Comparison of ENCODE assay signal across 10 cellular contexts in the genomic region with DNA sequence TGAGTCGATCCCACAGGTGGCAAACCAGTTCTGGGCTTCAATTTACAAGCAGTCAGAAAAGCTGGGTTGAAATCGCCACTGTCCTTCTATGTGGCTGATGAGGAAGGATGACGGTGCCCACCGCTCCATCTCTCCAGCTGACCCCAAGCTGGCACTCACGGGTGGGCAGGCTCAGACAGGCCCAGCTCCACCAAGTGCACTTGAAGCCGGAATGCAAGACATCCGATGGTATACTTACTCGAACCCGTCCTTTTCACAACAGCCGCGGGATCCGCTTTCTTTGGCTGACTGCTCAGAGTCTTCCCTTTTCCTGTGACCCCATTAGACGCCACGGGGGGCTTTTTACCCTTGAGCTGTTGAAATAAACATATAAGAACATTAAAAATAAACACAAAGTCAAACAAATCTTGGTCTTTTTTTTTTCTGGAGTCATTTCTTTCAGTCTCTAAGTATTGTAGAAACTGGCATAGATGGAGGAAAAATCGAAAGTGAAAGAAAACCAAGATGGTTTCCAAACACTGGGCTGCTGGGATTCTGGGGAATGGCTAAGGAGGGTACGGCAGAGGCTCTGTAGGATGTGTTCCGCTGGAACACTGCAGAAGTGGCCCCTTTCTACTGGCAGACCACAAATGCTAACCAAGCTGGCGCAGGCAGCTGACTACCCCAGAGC.
A peak's percentile ranks its signal among the peaks of the same experiment; 100 is the strongest.
DNase-seq lines count a peak whose midpoint lies in the region; ATAC-seq, FAIRE-seq and TF ChIP-seq lines count a peak whose summit lies in the region.
"Had no signal": no experiment of that assay in that cellular context is flagged by ENCODE, and none has a peak within 500 bp of the region (broad histone marks: within the 10 kb centered on the region; RNA-seq: fewer than 3 reads in every experiment).

No MANE protein-coding gene starts in this region.

- H4K8ac ChIP-seq in IMR-90 (ENCODE audit: low read depth in 2 of 2, low read length in 2 of 2): peak overlapping the region; percentile 68 to 83
- H4K8ac ChIP-seq in H1 (ENCODE audit: extremely low read depth, insufficient read depth, low read length): no peak overlapping the region

- peak overlapping the region; percentile 50 for H3K4me3 ChIP-seq in ACC112 (ENCODE audit: low read depth, low read length)
- H3K4me3 ChIP-seq in IMR-90 (ENCODE audit: insufficient read depth, low read depth, low read length): peak overlapping the region; percentile 3; the same call in 1 of the 2 replicates
- H3K4me3 ChIP-seq in H1 (ENCODE audit: extremely low read depth in 1 of 4, insufficient read depth in 2 of 4, low read depth in 3 of 4, low read length in 4 of 4): no peak overlapping the region
- no peak overlapping the region for H3K4me3 ChIP-seq in neural cell (ENCODE audit: low read length)

- no peak for FAIRE-seq in H1 (lab: Jason Lieb, UNC)
- FAIRE-seq: keratinocyte had no signal

- H2BK12ac ChIP-seq in H1 (ENCODE audit: low read depth, low read length): no peak overlapping the region

- no peaks in the 10 kb centered on the region for H3K27me3 ChIP-seq in ACC112 (ENCODE audit: insufficient read depth, low read length)
- no peaks in the 10 kb centered on the region for H3K27me3 ChIP-seq in IMR-90 (ENCODE audit: control insufficient read depth, insufficient read depth, low read length)
- no peaks in the 10 kb centered on the region for H3K27me3 ChIP-seq in H1 (replicated peaks in 1 of 4; ENCODE audit: control insufficient read depth in 3 of 4, extremely low read depth in 1 of 4, insufficient read depth in 3 of 4, low read length in 3 of 4)
- H3K27me3 ChIP-seq in neural cell (ENCODE audit: insufficient read depth, low read depth, low read length): no peaks in the 10 kb centered on the region

- CTCF ChIA-PET in IMR-90 (lab: Yijun Ruan, JAX) (interaction anchor here (0.6 to 0.9 kb wide), 3 partner anchors 8 to 721 kb away, joined by 3 to 4 read pairs (median 3); no protein-coding TSS in a partner anchor), H1 (lab: Charles Lee; ENCODE audit: partially characterized antibody) (interaction anchor here (0.6 to 4.8 kb wide), 9 partner anchors 9 to 277 kb away, joined by 3 to 30 read pairs (median 6); no protein-coding TSS in a partner anchor)

- TF ChIP-seq RAD21 in IMR-90 (IDR thresholded peaks at IDR 0.05; ENCODE audit: low read length) (no peak), H1 (IDR thresholded peaks at IDR 0.05 in 1 of 2, conservative IDR thresholded peaks at IDR 0.05 in 1 of 2; ENCODE audit: low read depth in 2 of 2, low read length in 2 of 2) (no peak), neural cell (conservative IDR thresholded peaks at IDR 0.05) (no peak)

- H3K23me2 ChIP-seq in H1 (ENCODE audit: low read depth, low read length): no peaks in the 10 kb centered on the region

- H3K36me3 ChIP-seq in ACC112 (ENCODE audit: insufficient read depth, low read length) (peaks cover 41% of the 10 kb centered on the region), IMR-90 (ENCODE audit: control insufficient read depth, insufficient read depth, low read length) (peaks cover 61% of the 10 kb centered on the region), H1 (ENCODE audit: control insufficient read depth in 2 of 4, insufficient read depth in 4 of 4, low read length in 3 of 4) (peaks cover 0 to 12% (median 2%) of the 10 kb centered on the region in 4 experiments; a peak in 2 of 8 replicates), neural cell (ENCODE audit: insufficient read depth, low read length) (no peaks in the 10 kb centered on the region)

- intact Hi-C loops in IMR-90 (cut with micrococcal nuclease): no loop called here

- H3F3A ChIP-seq in neural cell (ENCODE audit: insufficient read depth, low read length, poor library complexity, severe bottlenecking): no peaks in the 10 kb centered on the region

- H3K9me3 ChIP-seq in IMR-90 (ENCODE audit: control insufficient read depth, insufficient read depth, low read length): no peaks in the 10 kb centered on the region
- no peaks in the 10 kb centered on the region for H3K9me3 ChIP-seq in H1 (ENCODE audit: insufficient read depth in 2 of 2, low read depth in 1 of 2, low read length in 1 of 2)
- no peaks in the 10 kb centered on the region for H3K9me3 ChIP-seq in neural cell (ENCODE audit: low read length)

- dilution Hi-C loops in IMR-90 (cut with HindIII; ENCODE audit: low sequenced_read_pairs, unreplicated experiment): no loop called here

- H3K14ac ChIP-seq in IMR-90 (replicated peaks; ENCODE audit: low read depth, low read length) (peak overlapping the region; percentile 61), H1 (ENCODE audit: insufficient read length) (no peak overlapping the region)

- H3K27ac ChIP-seq in ACC112 (ENCODE audit: low read depth, low read length): peak overlapping the region; percentile 8; the same call in 1 of the 2 replicates
- peak overlapping the region; percentile 46 for H3K27ac ChIP-seq in IMR-90 (ENCODE audit: insufficient read depth, low read length)
- H3K27ac ChIP-seq in H1 (ENCODE audit: low read depth, low read length): no peak overlapping the region
- H3K27ac ChIP-seq in neural cell (ENCODE audit: low read length): peak overlapping the region; percentile 16

- no peaks in the 10 kb centered on the region for H3K9me2 ChIP-seq in neural cell (ENCODE audit: insufficient read depth, low read length)

- TF ChIP-seq EP300 in H1 (IDR thresholded peaks at IDR 0.05; ENCODE audit: borderline replicate concordance in 1 of 2, low read depth in 2 of 2, low read length in 2 of 2) (no peak), neural cell (conservative IDR thresholded peaks at IDR 0.05; ENCODE audit: poor library complexity, severe bottlenecking) (no peak)

- POLR2A ChIA-PET in IMR-90 (lab: Charles Lee; ENCODE audit: unreplicated experiment): no interaction called here
- POLR2A ChIA-PET in H1 (lab: Charles Lee; ENCODE audit: partially characterized antibody): no interaction called here

- peak overlapping the region; percentile 40 for H4K5ac ChIP-seq in IMR-90 (ENCODE audit: low read depth, low read length)
- no peak overlapping the region for H4K5ac ChIP-seq in H1 (ENCODE audit: insufficient read length, low read depth, low read length)

- no CpG with 5 or more reads among the region's 18 CpGs for WGBS in IMR-90 (ENCODE audit: extremely low coverage in 2 of 2, insufficient read length in 1 of 2), 2 experiments
- WGBS in H1 (ENCODE audit: extremely low coverage in 1 of 2, insufficient coverage in 1 of 2, insufficient read length in 1 of 2, insufficient replicate concordance in 2 of 2, low coverage in 1 of 2, low lambda C conversion rate in 2 of 2, missing lambda C conversion rate in 1 of 2), 2 experiments: 85% methylated on average over 16 of the region's 18 CpGs; no CpG with 5 or more reads in 1 of the 2 experiments

- H2AK9ac ChIP-seq in IMR-90 (replicated peaks; ENCODE audit: low read depth, low read length, poor library complexity): peak overlapping the region; percentile 71

- H3K79me2 ChIP-seq in ACC112 (ENCODE audit: control insufficient read depth, insufficient read depth, low read length, unreplicated experiment) (peaks cover 2% of the 10 kb centered on the region), H1 (ENCODE audit: control insufficient read depth in 1 of 2, insufficient read depth in 2 of 2, low read length in 2 of 2) (no peaks in the 10 kb centered on the region), neural cell (replicated peaks; ENCODE audit: insufficient read depth, low read length) (no peaks in the 10 kb centered on the region)

- H3K4me2 ChIP-seq in IMR-90 (ENCODE audit: low read depth, low read length) (peak overlapping the region; percentile 88), H1 (ENCODE audit: insufficient read depth in 1 of 2, low read depth in 2 of 2, low read length in 2 of 2) (no peak overlapping the region), neural cell (ENCODE audit: low read length) (no peak overlapping the region)

- H4K91ac ChIP-seq in IMR-90 (ENCODE audit: insufficient read depth, low read depth, low read length) (peak overlapping the region; percentile 52), H1 (replicated peaks; ENCODE audit: insufficient read length, low read length) (no peak overlapping the region)

- peak overlapping the region; percentile 81 for H2AK5ac ChIP-seq in IMR-90 (ENCODE audit: low read depth, low read length)
- H2AK5ac ChIP-seq in H1 (ENCODE audit: low read depth, low read length): no peak overlapping the region

- H3K79me1 ChIP-seq in IMR-90 (ENCODE audit: low read depth in 1 of 2, low read length in 2 of 2): peaks cover 39 to 80% of the 10 kb centered on the region in 2 experiments
- H3K79me1 ChIP-seq in H1 (ENCODE audit: low read depth, low read length): no peaks in the 10 kb centered on the region

- in situ Hi-C loops in IMR-90 (cut with MboI; ENCODE audit: low sequenced_read_pairs): no loop called here

- H2BK5ac ChIP-seq in IMR-90 (ENCODE audit: low read depth, low read length, poor library complexity, severe bottlenecking) (peak overlapping the region; percentile 34), H1 (ENCODE audit: low read depth, low read length) (peak overlapping the region; percentile 44; the same call in 1 of the 2 replicates)

- no TSS peak for BruUV-seq in IMR-90 (replicated peaks; lab: Mats Ljungman, UMichigan)

- DNase-seq in IMR-90 (peak; percentile 30), H1 (ENCODE audit: low read depth in 1 of 2, low spot score in 2 of 2) (no peak), HT-29 (ENCODE audit: low spot score) (no peak), NCI-H2196 (lab: John Stamatoyannopoulos, UW; ENCODE audit: unreplicated experiment) (no peak), AG08395 (ENCODE audit: low spot score) (no peak)
- DNase-seq in stimulated activated naive CD4-positive, alpha-beta T cell (lab: John Stamatoyannopoulos, UW): no peak

- peaks cover 9% of the 10 kb centered on the region for H3K9me1 ChIP-seq in IMR-90 (ENCODE audit: insufficient read depth, low read length)

- ATAC-seq in IMR-90 (ENCODE audit: low read depth): peak; percentile 55
- ATAC-seq: stimulated activated effector memory CD8-positive, alpha-beta T cell treated with anti-CD3 and anti-CD28 coated beads, Interleukin-12 subunit alpha, Interleukin-12 subunit beta, amount 100 ng/mL, for 72 hours had no signal

- TF ChIP-seq POLR2A in IMR-90 (IDR thresholded peaks at IDR 0.05; ENCODE audit: low read depth, low read length): no peak
- TF ChIP-seq POLR2A in H1 (IDR thresholded peaks at IDR 0.05; ENCODE audit: control extremely low read depth in 1 of 2, low read depth in 2 of 2, low read length in 2 of 2): no peak

- H4K20me1 ChIP-seq in IMR-90 (ENCODE audit: insufficient read depth, low read length) (peaks cover 39% of the 10 kb centered on the region), H1 (replicated peaks in 1 of 2; ENCODE audit: control insufficient read depth in 1 of 2, insufficient read depth in 2 of 2, low read length in 2 of 2) (no peaks in the 10 kb centered on the region), neural cell (ENCODE audit: insufficient read depth) (no peaks in the 10 kb centered on the region)

- H3K4ac ChIP-seq in IMR-90 (ENCODE audit: low read depth, low read length): peak overlapping the region; percentile 63
- H3K4ac ChIP-seq in H1 (replicated peaks; ENCODE audit: insufficient read length, low read depth, low read length): no peak overlapping the region

- H2BK120ac ChIP-seq in IMR-90 (ENCODE audit: low read depth, low read length) (0 out of 2 replicates have a peak overlapping the region, but pooled peaks have one; percentile 25), H1 (replicated peaks; ENCODE audit: low read depth, low read length) (no peak overlapping the region)

- TF ChIP-seq CTCF in IMR-90 (conservative IDR thresholded peaks at IDR 0.05; ENCODE audit: low read depth, low read length) (no peak), H1 (IDR thresholded peaks at IDR 0.05; ENCODE audit: control extremely low read depth in 1 of 3, insufficient read depth in 1 of 3, low read depth in 1 of 3, low read length in 3 of 3) (no peak), neural cell (IDR thresholded peaks at IDR 0.05; ENCODE audit: poor library complexity, severe bottlenecking) (no peak)

- H3K9ac ChIP-seq in IMR-90 (ENCODE audit: low read depth, low read length) (peak overlapping the region; percentile 2; the same call in 1 of the 2 replicates), H1 (replicated peaks in 1 of 4; ENCODE audit: extremely low read depth in 1 of 4, low read depth in 3 of 4, low read length in 3 of 4) (no peak overlapping the region), neural cell (ENCODE audit: low read length) (no peak overlapping the region)

- H3K18ac ChIP-seq in IMR-90 (ENCODE audit: low read depth, low read length) (peak overlapping the region; percentile 11; the same call in 1 of the 2 replicates), H1 (ENCODE audit: extremely low read depth, low read length) (no peak overlapping the region)

- H3K23ac ChIP-seq in IMR-90 (ENCODE audit: low read depth, low read length) (peak overlapping the region; percentile 76), H1 (ENCODE audit: insufficient read length) (no peak overlapping the region)

- H2BK20ac ChIP-seq in IMR-90 (ENCODE audit: low read depth, low read length) (no peak overlapping the region), H1 (ENCODE audit: low read length) (no peak overlapping the region)

- no peak overlapping the region for H2AFZ ChIP-seq in ACC112 (ENCODE audit: low read length, unreplicated experiment)
- peak overlapping the region; percentile 58 for H2AFZ ChIP-seq in IMR-90 (replicated peaks; ENCODE audit: low read length, poor library complexity)
- no peak overlapping the region for H2AFZ ChIP-seq in H1 (ENCODE audit: low read length)
- no peak overlapping the region for H2AFZ ChIP-seq in neural cell (ENCODE audit: low read depth, low read length)

- peaks cover 23% of the 10 kb centered on the region for H3K4me1 ChIP-seq in ACC112 (ENCODE audit: control insufficient read depth, insufficient read depth, low read length, unreplicated experiment)
- H3K4me1 ChIP-seq in IMR-90 (ENCODE audit: control insufficient read depth, insufficient read depth, low read length): peaks cover 23% of the 10 kb centered on the region
- H3K4me1 ChIP-seq in H1 (replicated peaks in 1 of 4; ENCODE audit: control insufficient read depth in 3 of 4, insufficient read depth in 4 of 4, low read length in 3 of 4): peaks cover 0 to 4% (median 0%) of the 10 kb centered on the region in 4 experiments; a peak in 1 of 7 replicates

- H3K56ac ChIP-seq in IMR-90 (ENCODE audit: extremely low read depth, insufficient read depth, low read length): no peak overlapping the region; the same call in 1 of the 2 replicates
- H3K56ac ChIP-seq in H1 (replicated peaks; ENCODE audit: insufficient read length, low read depth, low read length): no peak overlapping the region

- H2BK15ac ChIP-seq in IMR-90 (ENCODE audit: low read depth, low read length) (peak overlapping the region; percentile 13; the same call in 1 of the 3 replicates), H1 (ENCODE audit: low read length) (no peak overlapping the region)

Comparison
In these comparisons a context has a peak if more than half of its experiments do, and no peak if none do; other contexts are left out.
1. H3K4me3 ChIP-seq: peak in ACC112 (single experiment) and IMR-90 (single experiment); none in H1 (0 of 4) and neural cell (single experiment).